ENCODE assay signal across 8 cellular contexts in the genomic region with DNA sequence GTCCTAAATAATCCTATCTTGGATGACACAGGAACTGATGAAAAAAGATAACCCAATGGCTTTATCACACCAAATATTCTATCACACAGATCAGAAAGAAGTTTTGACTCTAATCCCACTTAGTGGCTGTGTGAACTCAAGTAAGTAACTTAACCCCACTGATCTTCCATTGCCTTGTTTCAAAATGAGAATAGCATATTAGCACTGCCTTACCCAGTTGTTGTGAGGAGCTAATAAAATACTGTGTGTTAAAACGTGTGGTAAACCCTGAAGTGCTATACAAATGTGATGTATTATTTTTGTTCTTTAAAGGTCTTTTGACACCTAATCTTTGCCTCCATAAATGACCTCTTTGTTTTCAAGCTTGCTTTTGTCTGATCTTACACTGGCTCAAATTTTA.
DNase-seq lines count a peak whose midpoint lies in the region; ATAC-seq and TF ChIP-seq lines count a peak whose summit lies in the region.

No MANE protein-coding gene starts in this region.

- peak; percentile 15 to 25 for ATAC-seq in activated CD4-positive, CD25-positive, alpha-beta regulatory T cell treated with anti-CD3 and anti-CD28 coated beads, Interleukin-2, amount 50 U/mL, for 24 hours
- ATAC-seq in HG02884 (IDR thresholded peaks at IDR 0.05; ENCODE audit: unreplicated experiment) (peak; percentile 20), T-helper 17 cell (peak; percentile 7), WTC11 (no peak), GM21576 (IDR thresholded peaks at IDR 0.05; ENCODE audit: unreplicated experiment) (no peak)
- peak in 1 of 2 donors; percentile 7 for ATAC-seq in stimulated activated naive B cell treated with anti-CD40 and anti-IgM and Interleukin-4, amounts not matched to agents 10 μg/mL and 1 μg/mL and 100 μg/mL, for 72 hours (replicated peaks)

- no peak for DNase-seq in activated CD4-positive, CD25-positive, alpha-beta regulatory T cell (lab: John Stamatoyannopoulos, UW)
- no peak for DNase-seq in T-helper 17 cell
- DNase-seq in stimulated activated naive B cell treated with anti-CD40 and anti-IgM and Interleukin-4, amounts not matched to agents 10 μg/mL and 1 μg/mL and 100 μg/mL, for 72 hours, result no peak
- no peak for DNase-seq in COLO829 (ENCODE audit: low spot score)
- no peak for DNase-seq in WTC11 (ENCODE audit: low spot score)

- no peaks in the 10 kb centered on the region for H3K9me3 ChIP-seq in T-helper 17 cell (ENCODE audit: control insufficient read depth, low read length, poor library complexity, severe bottlenecking)

- no peaks in the 10 kb centered on the region for H3K36me3 Mint-ChIP-seq in T-helper 17 cell (ENCODE audit: low read depth)
- H3K36me3 Mint-ChIP-seq in stimulated activated naive B cell treated with anti-CD40 and anti-IgM and Interleukin-4, amounts not matched to agents 10 μg/mL and 1 μg/mL and 100 μg/mL, for 72 hours, result no peaks in the 10 kb centered on the region
- H3K36me3 Mint-ChIP-seq in WTC11, result no peaks in the 10 kb centered on the region

- H3K4me1 Mint-ChIP-seq in T-helper 17 cell (peaks cover 14% of the 10 kb centered on the region), WTC11 (peaks cover 3% of the 10 kb centered on the region)
- peaks cover 10 to 16% of the 10 kb centered on the region in 2 donors for H3K4me1 Mint-ChIP-seq in stimulated activated naive B cell treated with anti-CD40 and anti-IgM and Interleukin-4, amounts not matched to agents 10 μg/mL and 1 μg/mL and 100 μg/mL, for 72 hours

- TF ChIP-seq CTCF in WTC11 (IDR thresholded peaks at IDR 0.05), result no peak

- H3K27me3 Mint-ChIP-seq in T-helper 17 cell (no peaks in the 10 kb centered on the region), WTC11 (ENCODE audit: low read depth) (no peaks in the 10 kb centered on the region)
- no peaks in the 10 kb centered on the region for H3K27me3 Mint-ChIP-seq in stimulated activated naive B cell treated with anti-CD40 and anti-IgM and Interleukin-4, amounts not matched to agents 10 μg/mL and 1 μg/mL and 100 μg/mL, for 72 hours

- POLR2A ChIA-PET in WTC11 (lab: Charles Lee), result no interaction called here

- H3K9me3 Mint-ChIP-seq in stimulated activated naive B cell treated with anti-CD40 and anti-IgM and Interleukin-4, amounts not matched to agents 10 μg/mL and 1 μg/mL and 100 μg/mL, for 72 hours, result no peaks in the 10 kb centered on the region
- peaks cover 4% of the 10 kb centered on the region; the same call in 1 of the 2 replicates for H3K9me3 Mint-ChIP-seq in WTC11

- CTCF ChIA-PET in WTC11 (lab: Charles Lee), result interaction anchor here (0.6 kb wide), 1 partner anchor 11 kb away, joined by 3 read pairs; no protein-coding TSS in a partner anchor

- H3K27ac Mint-ChIP-seq in T-helper 17 cell (peak overlapping the region; percentile 92), WTC11 (no peak overlapping the region)
- peak overlapping the region; percentile 3 for H3K27ac Mint-ChIP-seq in stimulated activated naive B cell treated with anti-CD40 and anti-IgM and Interleukin-4, amounts not matched to agents 10 μg/mL and 1 μg/mL and 100 μg/mL, for 72 hours

- H3K4me3 Mint-ChIP-seq in T-helper 17 cell, result peak overlapping the region; percentile 82
- H3K4me3 Mint-ChIP-seq in stimulated activated naive B cell treated with anti-CD40 and anti-IgM and Interleukin-4, amounts not matched to agents 10 μg/mL and 1 μg/mL and 100 μg/mL, for 72 hours, result peak overlapping the region in 1 of 2 donors; percentile 2
- no peak overlapping the region for H3K4me3 Mint-ChIP-seq in WTC11

TF ChIP-seq in WTC11, 78 proteins besides CTCF, POLR2A, EP300 and RAD21 (continues in another document):
- TF ChIP-seq ZNF263 (CRISPR knock-in tag; IDR thresholded peaks at IDR 0.05; ENCODE audit: low read depth) (no peak), NR1H2 (CRISPR knock-in tag; IDR thresholded peaks at IDR 0.05) (no peak), SMAD4 (CRISPR knock-in tag; IDR thresholded peaks at IDR 0.05) (no peak), GABPB1 (CRISPR knock-in tag; IDR thresholded peaks at IDR 0.05) (no peak), TP53 (CRISPR knock-in tag; IDR thresholded peaks at IDR 0.05) (no peak), SOX15 (CRISPR knock-in tag; IDR thresholded peaks at IDR 0.05) (no peak), ATF1 (CRISPR knock-in tag; IDR thresholded peaks at IDR 0.05) (no peak), ZNF121 (CRISPR knock-in tag; IDR thresholded peaks at IDR 0.05) (no peak)
- TF ChIP-seq, protein P1, sequence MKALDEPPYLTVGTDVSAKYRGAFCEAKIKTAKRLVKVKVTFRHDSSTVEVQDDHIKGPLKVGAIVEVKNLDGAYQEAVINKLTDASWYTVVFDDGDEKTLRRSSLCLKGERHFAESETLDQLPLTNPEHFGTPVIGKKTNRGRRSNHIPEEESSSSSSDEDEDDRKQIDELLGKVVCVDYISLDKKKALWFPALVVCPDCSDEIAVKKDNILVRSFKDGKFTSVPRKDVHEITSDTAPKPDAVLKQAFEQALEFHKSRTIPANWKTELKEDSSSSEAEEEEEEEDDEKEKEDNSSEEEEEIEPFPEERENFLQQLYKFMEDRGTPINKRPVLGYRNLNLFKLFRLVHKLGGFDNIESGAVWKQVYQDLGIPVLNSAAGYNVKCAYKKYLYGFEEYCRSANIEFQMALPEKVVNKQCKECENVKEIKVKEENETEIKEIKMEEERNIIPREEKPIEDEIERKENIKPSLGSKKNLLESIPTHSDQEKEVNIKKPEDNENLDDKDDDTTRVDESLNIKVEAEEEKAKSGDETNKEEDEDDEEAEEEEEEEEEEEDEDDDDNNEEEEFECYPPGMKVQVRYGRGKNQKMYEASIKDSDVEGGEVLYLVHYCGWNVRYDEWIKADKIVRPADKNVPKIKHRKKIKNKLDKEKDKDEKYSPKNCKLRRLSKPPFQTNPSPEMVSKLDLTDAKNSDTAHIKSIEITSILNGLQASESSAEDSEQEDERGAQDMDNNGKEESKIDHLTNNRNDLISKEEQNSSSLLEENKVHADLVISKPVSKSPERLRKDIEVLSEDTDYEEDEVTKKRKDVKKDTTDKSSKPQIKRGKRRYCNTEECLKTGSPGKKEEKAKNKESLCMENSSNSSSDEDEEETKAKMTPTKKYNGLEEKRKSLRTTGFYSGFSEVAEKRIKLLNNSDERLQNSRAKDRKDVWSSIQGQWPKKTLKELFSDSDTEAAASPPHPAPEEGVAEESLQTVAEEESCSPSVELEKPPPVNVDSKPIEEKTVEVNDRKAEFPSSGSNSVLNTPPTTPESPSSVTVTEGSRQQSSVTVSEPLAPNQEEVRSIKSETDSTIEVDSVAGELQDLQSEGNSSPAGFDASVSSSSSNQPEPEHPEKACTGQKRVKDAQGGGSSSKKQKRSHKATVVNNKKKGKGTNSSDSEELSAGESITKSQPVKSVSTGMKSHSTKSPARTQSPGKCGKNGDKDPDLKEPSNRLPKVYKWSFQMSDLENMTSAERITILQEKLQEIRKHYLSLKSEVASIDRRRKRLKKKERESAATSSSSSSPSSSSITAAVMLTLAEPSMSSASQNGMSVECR (CRISPR knock-in tag; IDR thresholded peaks at IDR 0.05; ENCODE audit: borderline replicate concordance), result no peak
- TF ChIP-seq, protein P2, sequence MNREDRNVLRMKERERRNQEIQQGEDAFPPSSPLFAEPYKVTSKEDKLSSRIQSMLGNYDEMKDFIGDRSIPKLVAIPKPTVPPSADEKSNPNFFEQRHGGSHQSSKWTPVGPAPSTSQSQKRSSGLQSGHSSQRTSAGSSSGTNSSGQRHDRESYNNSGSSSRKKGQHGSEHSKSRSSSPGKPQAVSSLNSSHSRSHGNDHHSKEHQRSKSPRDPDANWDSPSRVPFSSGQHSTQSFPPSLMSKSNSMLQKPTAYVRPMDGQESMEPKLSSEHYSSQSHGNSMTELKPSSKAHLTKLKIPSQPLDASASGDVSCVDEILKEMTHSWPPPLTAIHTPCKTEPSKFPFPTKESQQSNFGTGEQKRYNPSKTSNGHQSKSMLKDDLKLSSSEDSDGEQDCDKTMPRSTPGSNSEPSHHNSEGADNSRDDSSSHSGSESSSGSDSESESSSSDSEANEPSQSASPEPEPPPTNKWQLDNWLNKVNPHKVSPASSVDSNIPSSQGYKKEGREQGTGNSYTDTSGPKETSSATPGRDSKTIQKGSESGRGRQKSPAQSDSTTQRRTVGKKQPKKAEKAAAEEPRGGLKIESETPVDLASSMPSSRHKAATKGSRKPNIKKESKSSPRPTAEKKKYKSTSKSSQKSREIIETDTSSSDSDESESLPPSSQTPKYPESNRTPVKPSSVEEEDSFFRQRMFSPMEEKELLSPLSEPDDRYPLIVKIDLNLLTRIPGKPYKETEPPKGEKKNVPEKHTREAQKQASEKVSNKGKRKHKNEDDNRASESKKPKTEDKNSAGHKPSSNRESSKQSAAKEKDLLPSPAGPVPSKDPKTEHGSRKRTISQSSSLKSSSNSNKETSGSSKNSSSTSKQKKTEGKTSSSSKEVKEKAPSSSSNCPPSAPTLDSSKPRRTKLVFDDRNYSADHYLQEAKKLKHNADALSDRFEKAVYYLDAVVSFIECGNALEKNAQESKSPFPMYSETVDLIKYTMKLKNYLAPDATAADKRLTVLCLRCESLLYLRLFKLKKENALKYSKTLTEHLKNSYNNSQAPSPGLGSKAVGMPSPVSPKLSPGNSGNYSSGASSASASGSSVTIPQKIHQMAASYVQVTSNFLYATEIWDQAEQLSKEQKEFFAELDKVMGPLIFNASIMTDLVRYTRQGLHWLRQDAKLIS (CRISPR knock-in tag; IDR thresholded peaks at IDR 0.05; ENCODE audit: borderline replicate concordance), result no peak
- TF ChIP-seq, protein P3, sequence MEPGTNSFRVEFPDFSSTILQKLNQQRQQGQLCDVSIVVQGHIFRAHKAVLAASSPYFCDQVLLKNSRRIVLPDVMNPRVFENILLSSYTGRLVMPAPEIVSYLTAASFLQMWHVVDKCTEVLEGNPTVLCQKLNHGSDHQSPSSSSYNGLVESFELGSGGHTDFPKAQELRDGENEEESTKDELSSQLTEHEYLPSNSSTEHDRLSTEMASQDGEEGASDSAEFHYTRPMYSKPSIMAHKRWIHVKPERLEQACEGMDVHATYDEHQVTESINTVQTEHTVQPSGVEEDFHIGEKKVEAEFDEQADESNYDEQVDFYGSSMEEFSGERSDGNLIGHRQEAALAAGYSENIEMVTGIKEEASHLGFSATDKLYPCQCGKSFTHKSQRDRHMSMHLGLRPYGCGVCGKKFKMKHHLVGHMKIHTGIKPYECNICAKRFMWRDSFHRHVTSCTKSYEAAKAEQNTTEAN (CRISPR knock-in tag; IDR thresholded peaks at IDR 0.05), result no peak

Comparison
In these comparisons a context has a peak if more than half of its experiments do, and no peak if none do; other contexts are left out.
1. ATAC-seq: peak in activated CD4-positive, CD25-positive, alpha-beta regulatory T cell treated with anti-CD3 and anti-CD28 coated beads, Interleukin-2, amount 50 U/mL, for 24 hours (2 of 2), HG02884 (single experiment) and T-helper 17 cell (single experiment); none in WTC11 (single experiment) and GM21576 (single experiment).